In the genomic region with DNA sequence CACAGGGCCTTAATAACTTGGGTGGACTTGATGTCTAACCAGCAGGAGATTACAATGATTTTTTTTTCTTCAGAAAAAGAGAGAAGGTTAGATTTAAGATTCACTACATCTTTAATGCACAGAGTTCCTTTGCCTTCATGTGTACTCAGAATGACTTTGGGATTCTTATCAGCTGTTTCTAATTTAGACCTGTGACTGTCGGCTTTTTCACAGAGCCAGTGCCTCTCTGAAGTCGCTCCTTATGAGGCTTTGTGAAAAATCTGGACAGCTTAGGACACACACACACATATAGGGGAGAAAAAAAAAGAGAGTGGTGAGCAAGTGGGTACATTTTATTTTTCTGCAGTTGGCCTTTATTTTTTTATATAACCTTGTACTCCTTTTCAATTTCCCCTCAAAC, we compare ENCODE assay signal across 21 cellular contexts.
DNase-seq lines count a peak whose midpoint lies in the region; ATAC-seq and TF ChIP-seq lines count a peak whose summit lies in the region.
"Had no signal": no experiment of that assay in that cellular context is flagged by ENCODE, and none has a peak within 500 bp of the region (broad histone marks: within the 10 kb centered on the region; RNA-seq: fewer than 3 reads in every experiment).

No MANE protein-coding gene starts in this region.

- H3K9me3 ChIP-seq in cardiac muscle cell (ENCODE audit: low read depth) (no peaks in the 10 kb centered on the region), left ventricle myocardium inferior (replicated peaks) (no peaks in the 10 kb centered on the region), Caco-2 (no peaks in the 10 kb centered on the region)
- H3K9me3 ChIP-seq: MG63 had no signal

- CTCF ChIA-PET in activated CD8-positive, alpha-beta T cell treated with anti-CD3 and anti-CD28 coated beads for 36 hours (lab: Charles Lee): no interaction called here
- CTCF ChIA-PET in Caco-2 (lab: Charles Lee): no interaction called here

- H3K27me3 ChIP-seq in cardiac muscle cell: no peaks in the 10 kb centered on the region
- H3K27me3 ChIP-seq in left ventricle myocardium inferior (ENCODE audit: low read depth): no peaks in the 10 kb centered on the region
- no peaks in the 10 kb centered on the region for H3K27me3 ChIP-seq in Caco-2 (replicated peaks; ENCODE audit: control insufficient read depth, insufficient read depth, low read length)
- H3K27me3 ChIP-seq: MG63 had no signal

- peak overlapping the region; percentile 6 for H3K27ac Mint-ChIP-seq in glutamatergic neuron (ENCODE audit: unreplicated experiment)
- H3K27ac Mint-ChIP-seq in nephron: peak overlapping the region; percentile 18 to 37 (median 33)
- H3K27ac Mint-ChIP-seq in activated CD8-positive, alpha-beta T cell treated with anti-CD3 and anti-CD28 coated beads for 36 hours: no peak overlapping the region
- H3K27ac Mint-ChIP-seq in Caco-2 (ENCODE audit: unreplicated experiment): no peak overlapping the region
- H3K27ac Mint-ChIP-seq: CD4-positive, alpha-beta memory T cell had no signal

- H3K4me3 Mint-ChIP-seq in glutamatergic neuron (ENCODE audit: unreplicated experiment): no peak overlapping the region
- no peak overlapping the region for H3K4me3 Mint-ChIP-seq in nephron
- no peak overlapping the region for H3K4me3 Mint-ChIP-seq in activated CD8-positive, alpha-beta T cell treated with anti-CD3 and anti-CD28 coated beads for 36 hours
- H3K4me3 Mint-ChIP-seq in Caco-2 (ENCODE audit: unreplicated experiment): no peak overlapping the region
- H3K4me3 Mint-ChIP-seq: CD4-positive, alpha-beta memory T cell had no signal

- H3K36me3 Mint-ChIP-seq in glutamatergic neuron (ENCODE audit: unreplicated experiment): no peaks in the 10 kb centered on the region
- H3K36me3 Mint-ChIP-seq in nephron (ENCODE audit: low read depth): no peaks in the 10 kb centered on the region
- no peaks in the 10 kb centered on the region for H3K36me3 Mint-ChIP-seq in activated CD8-positive, alpha-beta T cell treated with anti-CD3 and anti-CD28 coated beads for 36 hours (ENCODE audit: low read depth)
- H3K36me3 Mint-ChIP-seq in Caco-2 (ENCODE audit: insufficient read depth, unreplicated experiment): no peaks in the 10 kb centered on the region
- H3K36me3 Mint-ChIP-seq: CD4-positive, alpha-beta memory T cell had no signal

- intact Hi-C loops in left ventricle myocardium inferior (cut with micrococcal nuclease): no loop called here
- intact Hi-C loops in activated CD8-positive, alpha-beta T cell treated with anti-CD3 and anti-CD28 coated beads for 36 hours (cut with micrococcal nuclease): no loop called here
- intact Hi-C loops in Caco-2 (cut with micrococcal nuclease; ENCODE audit: unreplicated experiment): no loop called here

- H3K4me1 ChIP-seq in cardiac muscle cell (ENCODE audit: low read depth) (peaks cover 31% of the 10 kb centered on the region), left ventricle myocardium inferior (peaks cover 7% of the 10 kb centered on the region), Caco-2 (no peaks in the 10 kb centered on the region)

- TF ChIP-seq CTCF in cardiac muscle cell (IDR thresholded peaks at IDR 0.05; ENCODE audit: low read depth, low read length) (no peak), left ventricle myocardium inferior (IDR thresholded peaks at IDR 0.05; ENCODE audit: borderline replicate concordance) (no peak), glutamatergic neuron (IDR thresholded peaks at IDR 0.05; ENCODE audit: partially characterized antibody, unreplicated experiment) (no peak), nephron (IDR thresholded peaks at IDR 0.05; ENCODE audit: unreplicated experiment in 3 of 3) (no peak), Caco-2 (IDR thresholded peaks at IDR 0.05; ENCODE audit: insufficient read depth in 1 of 2, low read depth in 1 of 2, low read length in 1 of 2, severe bottlenecking in 1 of 2, unreplicated experiment in 1 of 2) (no peak)
- no peak for TF ChIP-seq CTCF in activated CD8-positive, alpha-beta T cell treated with anti-CD3 and anti-CD28 coated beads for 36 hours (IDR thresholded peaks at IDR 0.05)

- BruUV-seq in Caco-2 (replicated peaks; lab: Mats Ljungman, UMichigan): no TSS peak

- no peaks in the 10 kb centered on the region for H3K36me3 ChIP-seq in cardiac muscle cell
- H3K36me3 ChIP-seq in left ventricle myocardium inferior: no peaks in the 10 kb centered on the region
- H3K36me3 ChIP-seq in Caco-2 (ENCODE audit: control insufficient read depth, insufficient read depth, low read length): no peaks in the 10 kb centered on the region
- H3K36me3 ChIP-seq: MG63 had no signal

- H3K27ac ChIP-seq in cardiac muscle cell: peak overlapping the region; percentile 90
- H3K27ac ChIP-seq in left ventricle myocardium inferior (replicated peaks): no peak overlapping the region

- H3K9me3 Mint-ChIP-seq in glutamatergic neuron (ENCODE audit: unreplicated experiment) (peaks cover 2% of the 10 kb centered on the region), nephron (no peaks in the 10 kb centered on the region), Caco-2 (ENCODE audit: unreplicated experiment) (no peaks in the 10 kb centered on the region)
- no peaks in the 10 kb centered on the region for H3K9me3 Mint-ChIP-seq in activated CD8-positive, alpha-beta T cell treated with anti-CD3 and anti-CD28 coated beads for 36 hours

- H3K27me3 Mint-ChIP-seq in glutamatergic neuron (ENCODE audit: unreplicated experiment) (peaks cover 3% of the 10 kb centered on the region), nephron (ENCODE audit: low read depth) (no peaks in the 10 kb centered on the region), Caco-2 (ENCODE audit: insufficient read depth, unreplicated experiment) (no peaks in the 10 kb centered on the region)
- no peaks in the 10 kb centered on the region for H3K27me3 Mint-ChIP-seq in activated CD8-positive, alpha-beta T cell treated with anti-CD3 and anti-CD28 coated beads for 36 hours
- H3K27me3 Mint-ChIP-seq: CD4-positive, alpha-beta memory T cell had no signal

- POLR2A ChIA-PET in activated CD8-positive, alpha-beta T cell treated with anti-CD3 and anti-CD28 coated beads for 36 hours (lab: Charles Lee): no interaction called here
- POLR2A ChIA-PET in Caco-2 (lab: Charles Lee): no interaction called here

- DNase-seq in cardiac muscle cell (ENCODE audit: low read depth in 1 of 2, low spot score in 1 of 2): peak in 1 of 2 donors; percentile 66
- DNase-seq in left ventricle myocardium inferior: no peak
- DNase-seq in RKO (ENCODE audit: low spot score): peak; percentile 5
- no peak for DNase-seq in glutamatergic neuron
- DNase-seq in activated CD8-positive, alpha-beta T cell treated with anti-CD3 and anti-CD28 coated beads for 36 hours: no peak
- no peak for DNase-seq in Caco-2
- DNase-seq: AML-193; CD4-positive, alpha-beta memory T cell; COR-L47; IMR-90; KG1; MG63; NCI-H1105 treated with DMSO at 0.1 percent for 48 hours; NCI-H2029 treated with DMSO at 0.1 percent for 48 hours; NCI-H526 had no signal

- H3K4me3 ChIP-seq in cardiac muscle cell (no peak overlapping the region), left ventricle myocardium inferior (no peak overlapping the region), Caco-2 (ENCODE audit: low read depth, low read length) (no peak overlapping the region)
- H3K4me3 ChIP-seq: GM12878, MG63 had no signal

- no peak for ATAC-seq in GM21737 (IDR thresholded peaks at IDR 0.05; ENCODE audit: unreplicated experiment)
- ATAC-seq in activated CD8-positive, alpha-beta T cell treated with anti-CD3 and anti-CD28 coated beads for 36 hours: no peak
- ATAC-seq: GM12878, HCT116, Panc1, SK-N-SH treated with all-trans-retinoic acid at 6 μM for 48 hours had no signal

- H3K4me1 Mint-ChIP-seq in glutamatergic neuron (ENCODE audit: low read depth, unreplicated experiment) (peaks cover 39% of the 10 kb centered on the region), nephron (peaks cover 22% of the 10 kb centered on the region), Caco-2 (ENCODE audit: low read depth, unreplicated experiment) (no peaks in the 10 kb centered on the region)
- no peaks in the 10 kb centered on the region for H3K4me1 Mint-ChIP-seq in activated CD8-positive, alpha-beta T cell treated with anti-CD3 and anti-CD28 coated beads for 36 hours (ENCODE audit: low read depth)
- H3K4me1 Mint-ChIP-seq: CD4-positive, alpha-beta memory T cell had no signal

Comparison
In these comparisons a context has a peak if more than half of its experiments do, and no peak if none do; other contexts are left out.
1. H3K27ac Mint-ChIP-seq: peak in glutamatergic neuron (single experiment) and nephron (3 of 3); none in activated CD8-positive, alpha-beta T cell treated with anti-CD3 and anti-CD28 coated beads for 36 hours (single experiment) and Caco-2 (single experiment).